3 cellular contexts compared by ENCODE assay signal in the genomic region with DNA sequence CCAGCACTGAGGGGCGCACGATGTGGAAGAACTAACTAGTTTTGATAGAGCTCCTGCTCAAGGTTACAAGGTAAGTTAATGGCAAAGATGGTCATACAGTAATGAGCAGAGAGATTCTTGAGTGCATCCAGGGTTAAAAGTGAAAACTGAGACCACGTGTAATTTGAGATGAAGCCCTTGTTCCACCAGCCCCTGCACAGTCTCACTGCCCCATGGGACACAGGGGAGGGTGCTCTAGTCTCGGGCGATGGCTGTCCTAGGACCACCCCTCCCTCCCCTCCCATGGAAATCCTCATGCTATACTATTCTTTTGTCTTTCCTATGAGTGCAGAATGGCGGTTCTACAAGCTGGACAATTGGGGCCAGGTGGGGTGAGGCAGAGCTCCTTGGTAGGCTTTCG.
TF ChIP-seq lines count a peak whose summit lies in the region.

No MANE protein-coding gene starts in this region.

TF ChIP-seq in SK-N-SH, 30 proteins besides CTCF, POLR2A, EP300 and RAD21:
- TF ChIP-seq, protein P1, sequence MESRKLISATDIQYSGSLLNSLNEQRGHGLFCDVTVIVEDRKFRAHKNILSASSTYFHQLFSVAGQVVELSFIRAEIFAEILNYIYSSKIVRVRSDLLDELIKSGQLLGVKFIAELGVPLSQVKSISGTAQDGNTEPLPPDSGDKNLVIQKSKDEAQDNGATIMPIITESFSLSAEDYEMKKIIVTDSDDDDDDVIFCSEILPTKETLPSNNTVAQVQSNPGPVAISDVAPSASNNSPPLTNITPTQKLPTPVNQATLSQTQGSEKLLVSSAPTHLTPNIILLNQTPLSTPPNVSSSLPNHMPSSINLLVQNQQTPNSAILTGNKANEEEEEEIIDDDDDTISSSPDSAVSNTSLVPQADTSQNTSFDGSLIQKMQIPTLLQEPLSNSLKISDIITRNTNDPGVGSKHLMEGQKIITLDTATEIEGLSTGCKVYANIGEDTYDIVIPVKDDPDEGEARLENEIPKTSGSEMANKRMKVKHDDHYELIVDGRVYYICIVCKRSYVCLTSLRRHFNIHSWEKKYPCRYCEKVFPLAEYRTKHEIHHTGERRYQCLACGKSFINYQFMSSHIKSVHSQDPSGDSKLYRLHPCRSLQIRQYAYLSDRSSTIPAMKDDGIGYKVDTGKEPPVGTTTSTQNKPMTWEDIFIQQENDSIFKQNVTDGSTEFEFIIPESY (IDR thresholded peaks at IDR 0.05; ENCODE audit: borderline replicate concordance, low read depth): no peak
- TF ChIP-seq YY1 (IDR thresholded peaks at IDR 0.05; ENCODE audit: low read depth): no peak
- TF ChIP-seq POLR2AphosphoS5 (IDR thresholded peaks at IDR 0.05; ENCODE audit: low read depth, low read length): no peak
- TF ChIP-seq, protein P2, sequence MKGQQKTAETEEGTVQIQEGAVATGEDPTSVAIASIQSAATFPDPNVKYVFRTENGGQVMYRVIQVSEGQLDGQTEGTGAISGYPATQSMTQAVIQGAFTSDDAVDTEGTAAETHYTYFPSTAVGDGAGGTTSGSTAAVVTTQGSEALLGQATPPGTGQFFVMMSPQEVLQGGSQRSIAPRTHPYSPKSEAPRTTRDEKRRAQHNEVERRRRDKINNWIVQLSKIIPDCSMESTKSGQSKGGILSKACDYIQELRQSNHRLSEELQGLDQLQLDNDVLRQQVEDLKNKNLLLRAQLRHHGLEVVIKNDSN (IDR thresholded peaks at IDR 0.05; ENCODE audit: borderline replicate concordance, low read depth): no peak
- TF ChIP-seq TAF1 (IDR thresholded peaks at IDR 0.05; ENCODE audit: borderline replicate concordance, low read depth, low read length): no peak
- TF ChIP-seq TEAD4 (IDR thresholded peaks at IDR 0.05; ENCODE audit: borderline replicate concordance, insufficient read depth): no peak
- no peak for TF ChIP-seq RFX5 (IDR thresholded peaks at IDR 0.05; ENCODE audit: low read length)
- no peak for TF ChIP-seq FOSL2 (IDR thresholded peaks at IDR 0.05; ENCODE audit: borderline replicate concordance, low read depth)
- TF ChIP-seq, protein P3, sequence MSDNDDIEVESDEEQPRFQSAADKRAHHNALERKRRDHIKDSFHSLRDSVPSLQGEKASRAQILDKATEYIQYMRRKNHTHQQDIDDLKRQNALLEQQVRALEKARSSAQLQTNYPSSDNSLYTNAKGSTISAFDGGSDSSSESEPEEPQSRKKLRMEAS (IDR thresholded peaks at IDR 0.05; ENCODE audit: low read depth): no peak

TF ChIP-seq in SK-N-SH treated with all-trans-retinoic acid at 6 μM for 48 hours, 23 proteins besides CTCF, POLR2A, EP300 and RAD21:
- TF ChIP-seq ESRRG (CRISPR knock-in tag; IDR thresholded peaks at IDR 0.05): no peak
- no peak for TF ChIP-seq OSR1 (CRISPR knock-in tag; IDR thresholded peaks at IDR 0.05)
- TF ChIP-seq, protein P4, sequence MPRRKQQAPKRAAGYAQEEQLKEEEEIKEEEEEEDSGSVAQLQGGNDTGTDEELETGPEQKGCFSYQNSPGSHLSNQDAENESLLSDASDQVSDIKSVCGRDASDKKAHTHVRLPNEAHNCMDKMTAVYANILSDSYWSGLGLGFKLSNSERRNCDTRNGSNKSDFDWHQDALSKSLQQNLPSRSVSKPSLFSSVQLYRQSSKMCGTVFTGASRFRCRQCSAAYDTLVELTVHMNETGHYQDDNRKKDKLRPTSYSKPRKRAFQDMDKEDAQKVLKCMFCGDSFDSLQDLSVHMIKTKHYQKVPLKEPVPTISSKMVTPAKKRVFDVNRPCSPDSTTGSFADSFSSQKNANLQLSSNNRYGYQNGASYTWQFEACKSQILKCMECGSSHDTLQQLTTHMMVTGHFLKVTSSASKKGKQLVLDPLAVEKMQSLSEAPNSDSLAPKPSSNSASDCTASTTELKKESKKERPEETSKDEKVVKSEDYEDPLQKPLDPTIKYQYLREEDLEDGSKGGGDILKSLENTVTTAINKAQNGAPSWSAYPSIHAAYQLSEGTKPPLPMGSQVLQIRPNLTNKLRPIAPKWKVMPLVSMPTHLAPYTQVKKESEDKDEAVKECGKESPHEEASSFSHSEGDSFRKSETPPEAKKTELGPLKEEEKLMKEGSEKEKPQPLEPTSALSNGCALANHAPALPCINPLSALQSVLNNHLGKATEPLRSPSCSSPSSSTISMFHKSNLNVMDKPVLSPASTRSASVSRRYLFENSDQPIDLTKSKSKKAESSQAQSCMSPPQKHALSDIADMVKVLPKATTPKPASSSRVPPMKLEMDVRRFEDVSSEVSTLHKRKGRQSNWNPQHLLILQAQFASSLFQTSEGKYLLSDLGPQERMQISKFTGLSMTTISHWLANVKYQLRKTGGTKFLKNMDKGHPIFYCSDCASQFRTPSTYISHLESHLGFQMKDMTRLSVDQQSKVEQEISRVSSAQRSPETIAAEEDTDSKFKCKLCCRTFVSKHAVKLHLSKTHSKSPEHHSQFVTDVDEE (CRISPR knock-in tag; IDR thresholded peaks at IDR 0.05): no peak
- TF ChIP-seq RARB (CRISPR knock-in tag; IDR thresholded peaks at IDR 0.05): no peak
- no peak for TF ChIP-seq BACH2 (CRISPR knock-in tag; IDR thresholded peaks at IDR 0.05; ENCODE audit: borderline replicate concordance)
- TF ChIP-seq, protein P5, sequence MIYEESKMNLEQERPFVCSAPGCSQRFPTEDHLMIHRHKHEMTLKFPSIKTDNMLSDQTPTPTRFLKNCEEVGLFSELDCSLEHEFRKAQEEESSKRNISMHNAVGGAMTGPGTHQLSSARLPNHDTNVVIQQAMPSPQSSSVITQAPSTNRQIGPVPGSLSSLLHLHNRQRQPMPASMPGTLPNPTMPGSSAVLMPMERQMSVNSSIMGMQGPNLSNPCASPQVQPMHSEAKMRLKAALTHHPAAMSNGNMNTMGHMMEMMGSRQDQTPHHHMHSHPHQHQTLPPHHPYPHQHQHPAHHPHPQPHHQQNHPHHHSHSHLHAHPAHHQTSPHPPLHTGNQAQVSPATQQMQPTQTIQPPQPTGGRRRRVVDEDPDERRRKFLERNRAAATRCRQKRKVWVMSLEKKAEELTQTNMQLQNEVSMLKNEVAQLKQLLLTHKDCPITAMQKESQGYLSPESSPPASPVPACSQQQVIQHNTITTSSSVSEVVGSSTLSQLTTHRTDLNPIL (CRISPR knock-in tag; IDR thresholded peaks at IDR 0.05; ENCODE audit: low read depth): no peak
- TF ChIP-seq ZC3H10 (CRISPR knock-in tag; IDR thresholded peaks at IDR 0.05): no peak
- TF ChIP-seq PPARA (CRISPR knock-in tag; IDR thresholded peaks at IDR 0.05; ENCODE audit: borderline replicate concordance): no peak
- no peak for TF ChIP-seq ZFP30 (CRISPR knock-in tag; IDR thresholded peaks at IDR 0.05)
- TF ChIP-seq ZNF70 (CRISPR knock-in tag; IDR thresholded peaks at IDR 0.05): no peak
- no peak for TF ChIP-seq ZFP3 (CRISPR knock-in tag; IDR thresholded peaks at IDR 0.05)
- no peak for TF ChIP-seq ZNF565 (CRISPR knock-in tag; conservative IDR thresholded peaks at IDR 0.05; ENCODE audit: low read depth)

TF ChIP-seq in GM12878, 131 proteins besides CTCF, POLR2A, EP300 and RAD21:
- TF ChIP-seq LARP7 (IDR thresholded peaks at IDR 0.05) (no peak), RB1 (IDR thresholded peaks at IDR 0.05; ENCODE audit: borderline replicate concordance) (no peak), ZZZ3 (IDR thresholded peaks at IDR 0.05; ENCODE audit: control insufficient read depth, insufficient read length, low read depth) (no peak), BRCA1 (IDR thresholded peaks at IDR 0.05; ENCODE audit: low read depth, low read length) (no peak), FOXM1 (IDR thresholded peaks at IDR 0.05; ENCODE audit: low read depth, low read length) (no peak), RAD51 (IDR thresholded peaks at IDR 0.05) (no peak), SIN3A (IDR thresholded peaks at IDR 0.05; ENCODE audit: low read depth, low read length) (no peak), ATF7 (IDR thresholded peaks at IDR 0.05; ENCODE audit: low read depth) (no peak), SP1 (IDR thresholded peaks at IDR 0.05; ENCODE audit: low read depth, low read length) (no peak), ZNF207 (IDR thresholded peaks at IDR 0.05; ENCODE audit: borderline replicate concordance) (no peak), BACH1 (IDR thresholded peaks at IDR 0.05; ENCODE audit: borderline replicate concordance) (no peak), NFYA (IDR thresholded peaks at IDR 0.05; ENCODE audit: borderline replicate concordance, low read depth, low read length) (no peak), GABPA (IDR thresholded peaks at IDR 0.05; ENCODE audit: low read depth) (no peak), MXI1 (IDR thresholded peaks at IDR 0.05; ENCODE audit: low read depth, low read length) (no peak), SREBF1 (IDR thresholded peaks at IDR 0.05; ENCODE audit: low read length) (no peak), EED (IDR thresholded peaks at IDR 0.05; ENCODE audit: low read depth) (no peak), MYC (IDR thresholded peaks at IDR 0.05; ENCODE audit: insufficient read depth, insufficient read length, insufficient replicate concordance, low read length, severe bottlenecking) (no peak)
- TF ChIP-seq, protein P6, sequence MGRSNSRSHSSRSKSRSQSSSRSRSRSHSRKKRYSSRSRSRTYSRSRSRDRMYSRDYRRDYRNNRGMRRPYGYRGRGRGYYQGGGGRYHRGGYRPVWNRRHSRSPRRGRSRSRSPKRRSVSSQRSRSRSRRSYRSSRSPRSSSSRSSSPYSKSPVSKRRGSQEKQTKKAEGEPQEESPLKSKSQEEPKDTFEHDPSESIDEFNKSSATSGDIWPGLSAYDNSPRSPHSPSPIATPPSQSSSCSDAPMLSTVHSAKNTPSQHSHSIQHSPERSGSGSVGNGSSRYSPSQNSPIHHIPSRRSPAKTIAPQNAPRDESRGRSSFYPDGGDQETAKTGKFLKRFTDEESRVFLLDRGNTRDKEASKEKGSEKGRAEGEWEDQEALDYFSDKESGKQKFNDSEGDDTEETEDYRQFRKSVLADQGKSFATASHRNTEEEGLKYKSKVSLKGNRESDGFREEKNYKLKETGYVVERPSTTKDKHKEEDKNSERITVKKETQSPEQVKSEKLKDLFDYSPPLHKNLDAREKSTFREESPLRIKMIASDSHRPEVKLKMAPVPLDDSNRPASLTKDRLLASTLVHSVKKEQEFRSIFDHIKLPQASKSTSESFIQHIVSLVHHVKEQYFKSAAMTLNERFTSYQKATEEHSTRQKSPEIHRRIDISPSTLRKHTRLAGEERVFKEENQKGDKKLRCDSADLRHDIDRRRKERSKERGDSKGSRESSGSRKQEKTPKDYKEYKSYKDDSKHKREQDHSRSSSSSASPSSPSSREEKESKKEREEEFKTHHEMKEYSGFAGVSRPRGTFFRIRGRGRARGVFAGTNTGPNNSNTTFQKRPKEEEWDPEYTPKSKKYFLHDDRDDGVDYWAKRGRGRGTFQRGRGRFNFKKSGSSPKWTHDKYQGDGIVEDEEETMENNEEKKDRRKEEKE (IDR thresholded peaks at IDR 0.05): no peak
- TF ChIP-seq, protein P7, sequence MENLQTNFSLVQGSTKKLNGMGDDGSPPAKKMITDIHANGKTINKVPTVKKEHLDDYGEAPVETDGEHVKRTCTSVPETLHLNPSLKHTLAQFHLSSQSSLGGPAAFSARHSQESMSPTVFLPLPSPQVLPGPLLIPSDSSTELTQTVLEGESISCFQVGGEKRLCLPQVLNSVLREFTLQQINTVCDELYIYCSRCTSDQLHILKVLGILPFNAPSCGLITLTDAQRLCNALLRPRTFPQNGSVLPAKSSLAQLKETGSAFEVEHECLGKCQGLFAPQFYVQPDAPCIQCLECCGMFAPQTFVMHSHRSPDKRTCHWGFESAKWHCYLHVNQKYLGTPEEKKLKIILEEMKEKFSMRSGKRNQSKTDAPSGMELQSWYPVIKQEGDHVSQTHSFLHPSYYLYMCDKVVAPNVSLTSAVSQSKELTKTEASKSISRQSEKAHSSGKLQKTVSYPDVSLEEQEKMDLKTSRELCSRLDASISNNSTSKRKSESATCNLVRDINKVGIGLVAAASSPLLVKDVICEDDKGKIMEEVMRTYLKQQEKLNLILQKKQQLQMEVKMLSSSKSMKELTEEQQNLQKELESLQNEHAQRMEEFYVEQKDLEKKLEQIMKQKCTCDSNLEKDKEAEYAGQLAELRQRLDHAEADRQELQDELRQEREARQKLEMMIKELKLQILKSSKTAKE (IDR thresholded peaks at IDR 0.05; ENCODE audit: low read depth, poor library complexity, severe bottlenecking): no peak
- TF ChIP-seq, protein P8, sequence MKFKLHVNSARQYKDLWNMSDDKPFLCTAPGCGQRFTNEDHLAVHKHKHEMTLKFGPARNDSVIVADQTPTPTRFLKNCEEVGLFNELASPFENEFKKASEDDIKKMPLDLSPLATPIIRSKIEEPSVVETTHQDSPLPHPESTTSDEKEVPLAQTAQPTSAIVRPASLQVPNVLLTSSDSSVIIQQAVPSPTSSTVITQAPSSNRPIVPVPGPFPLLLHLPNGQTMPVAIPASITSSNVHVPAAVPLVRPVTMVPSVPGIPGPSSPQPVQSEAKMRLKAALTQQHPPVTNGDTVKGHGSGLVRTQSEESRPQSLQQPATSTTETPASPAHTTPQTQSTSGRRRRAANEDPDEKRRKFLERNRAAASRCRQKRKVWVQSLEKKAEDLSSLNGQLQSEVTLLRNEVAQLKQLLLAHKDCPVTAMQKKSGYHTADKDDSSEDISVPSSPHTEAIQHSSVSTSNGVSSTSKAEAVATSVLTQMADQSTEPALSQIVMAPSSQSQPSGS (IDR thresholded peaks at IDR 0.05; ENCODE audit: low read length): no peak
TF ChIP-seq in GM12878: peak in this region for 0.
